38 cellular contexts compared by ENCODE assay signal in genomic region chr1:205923663-205924435, GRCh38. TPM values are rescaled to one million over a fixed set of nuclear protein-coding genes. Genes with fewer than 3 reads are reported as not detected.
DNase-seq lines count a peak whose midpoint lies in the region; ATAC-seq, FAIRE-seq and TF ChIP-seq lines count a peak whose summit lies in the region.
"Had no signal": no experiment of that assay in that cellular context is flagged by ENCODE, and none has a peak within 500 bp of the region (broad histone marks: within the 10 kb centered on the region; RNA-seq: fewer than 3 reads in every experiment).

No MANE protein-coding gene starts in this region.

- H3K9me3 ChIP-seq in RWPE2 (ENCODE audit: severe bottlenecking), result no peaks in the 10 kb centered on the region
- H3K9me3 ChIP-seq in stomach, result no peaks in the 10 kb centered on the region
- H3K9me3 ChIP-seq: ovary, SK-N-SH, tibial nerve had no signal

- H3K36me3 ChIP-seq in RWPE2 (ENCODE audit: low read depth) (no peaks in the 10 kb centered on the region), stomach (no peaks in the 10 kb centered on the region)
- H3K36me3 ChIP-seq: ovary, tibial nerve had no signal

- WGBS in stomach, 5 donors, result 77 to 92% (median 87%) methylated on average over 11 of the region's 11 CpGs

- peak; percentile 51 for DNase-seq in activated effector memory CD4-positive, alpha-beta T cell treated with anti-CD3 and anti-CD28 coated beads, Interleukin-2, amount 50 U/mL, for 16 hours
- DNase-seq in activated effector memory CD4-positive, alpha-beta T cell treated with Interleukin-2 at 50 U/mL for 16 hours, result no peak
- DNase-seq in RWPE2 (ENCODE audit: low spot score), result peak; percentile 27
- DNase-seq in mesenteric fat pad (ENCODE audit: low spot score), result peak; percentile 47
- DNase-seq in stomach, result peak; percentile 18
- no peak for DNase-seq in H54 (ENCODE audit: insufficient read length, low spot score)
- no peak for DNase-seq in GM12891 (ENCODE audit: insufficient read length, low spot score)
- DNase-seq: activated CD8-positive, alpha-beta T cell treated with anti-CD3 and anti-CD28 coated beads, Interleukin-2, amount 10 ng/mL, durations not matched to agents 7 days and 5 days; aorta; DND-41; effector CD4-positive, alpha-beta T cell; GF-D8; hippocampal formation; left cardiac atrium; NCI-H1436; NCI-H2081 treated with DMSO at 0.1 percent for 48 hours; NCI-H2227 treated with DMSO at 0.1 percent for 48 hours; NCI-H526; nephron progenitor cell; PC-9; SK-N-SH; stimulated activated CD4-positive, alpha-beta T cell treated with anti-CD3 and anti-CD28 coated beads, Interleukin-1b, Interleukin-23, amount 100 ng/mL, for 48 hours had no signal

- H3K4me1 ChIP-seq in RWPE2 (ENCODE audit: insufficient read depth, poor library complexity, severe bottlenecking), result peaks cover 4% of the 10 kb centered on the region
- peaks cover 0 to 3% (median 0%) of the 10 kb centered on the region in 4 donors for H3K4me1 ChIP-seq in stomach
- H3K4me1 ChIP-seq: tibial nerve had no signal

- no peak for TF ChIP-seq EP300 in stomach (IDR thresholded peaks at IDR 0.05)

- no peak overlapping the region for H3K27ac ChIP-seq in RWPE2 (ENCODE audit: poor library complexity, severe bottlenecking)
- H3K27ac ChIP-seq in stomach, result no peak overlapping the region
- H3K27ac ChIP-seq: ovary, PC-9, tibial nerve had no signal

- no peak overlapping the region for H3K4me3 ChIP-seq in RWPE2 (ENCODE audit: severe bottlenecking)
- no peak overlapping the region for H3K4me3 ChIP-seq in stomach
- H3K4me3 ChIP-seq: ovary, PC-9, smooth muscle cell, tibial nerve had no signal

- FAIRE-seq in H54 (lab: Jason Lieb, UNC) (no peak), GM12891 (lab: Jason Lieb, UNC) (no peak)
- FAIRE-seq: bronchial epithelial cell, colon, GM18507, GM19239, HTR-8/SVneo had no signal

- intact Hi-C loops in stomach (cut with DNase I; ENCODE audit: low total_unique reads), result loop anchor here (10.0 kb wide), 1 partner anchor 181 kb away; no protein-coding TSS in a partner anchor

- TF ChIP-seq CTCF in RWPE2 (IDR thresholded peaks at IDR 0.05; ENCODE audit: poor library complexity, severe bottlenecking), result no peak
- no peak for TF ChIP-seq CTCF in stomach (IDR thresholded peaks at IDR 0.05)

- ATAC-seq in RWPE2 (ENCODE audit: low read depth) (no peak), GM18502 (IDR thresholded peaks at IDR 0.05; ENCODE audit: poor library complexity, unreplicated experiment) (no peak)
- ATAC-seq: activated CD8-positive, alpha-beta T cell treated with anti-CD3 and anti-CD28 coated beads, Interleukin-2, amount 10 ng/mL, durations not matched to agents 7 days and 5 days; left cardiac atrium; Right ventricle myocardium inferior had no signal

- H3K27me3 ChIP-seq in RWPE2 (ENCODE audit: insufficient read depth, poor library complexity, severe bottlenecking) (no peaks in the 10 kb centered on the region), stomach (no peaks in the 10 kb centered on the region)
- H3K27me3 ChIP-seq: ovary, tibial nerve had no signal

- TF ChIP-seq POLR2A in stomach (IDR thresholded peaks at IDR 0.05), result no peak
- TF ChIP-seq POLR2A in H54 (IDR thresholded peaks at IDR 0.05; ENCODE audit: low read depth, low read length), result no peak
- TF ChIP-seq POLR2A in GM12891 (IDR thresholded peaks at IDR 0.05; ENCODE audit: low read depth, low read length), result no peak

TF ChIP-seq in GM12891, 5 proteins besides CTCF, POLR2A, EP300 and RAD21:
- TF ChIP-seq SPI1 (IDR thresholded peaks at IDR 0.05; ENCODE audit: low read depth, low read length), result no peak
- TF ChIP-seq POU2F2 (IDR thresholded peaks at IDR 0.05; ENCODE audit: low read depth, low read length), result no peak
- TF ChIP-seq PAX5 (IDR thresholded peaks at IDR 0.05; ENCODE audit: insufficient read depth, low read length, severe bottlenecking), result no peak
- no peak for TF ChIP-seq POLR2AphosphoS5 (IDR thresholded peaks at IDR 0.05; ENCODE audit: low read depth, low read length)
- TF ChIP-seq TAF1 (IDR thresholded peaks at IDR 0.05; ENCODE audit: low read depth, low read length), result no peak

RNA-seq across cellular contexts. Expression of gene SLC26A9, which starts 19.4 kb away (rescaled TPM):
- not detected for total RNA-seq in mesenteric fat pad
- total RNA-seq in stomach, result 10 to 100 TPM in 4 of 5 donors, not detected in 1; 30.0 to 63.0 (median 36.4) TPM
- 10 to 100 TPM in 1 of 3 donors, 1 to 10 TPM in 2; 7.9 to 13.3 (median 9.2) TPM for polyA plus RNA-seq in stomach
- 0.03 TPM for polyA plus RNA-seq in GM12891 (2012; ENCODE audit: low read depth, missing spikeins)
- total RNA-seq: A673; activated CD8-positive, alpha-beta T cell treated with anti-CD3 and anti-CD28 coated beads, Interleukin-2, amount 10 ng/mL, durations not matched to agents 7 days and 5 days; activated T-helper 2 cell treated with anti-CD3 and anti-CD28 coated beads, Interferon-gamma antibody, Interleukin-2, Interleukin-4, amounts not matched to agents 10 μg/mL and 5 μg/mL and 100 μg/mL, durations not matched to agents 14 hours and 24 hours and 36 hours; bronchial epithelial cell; epithelial cell of proximal tubule; H4; M059J; smooth muscle cell; T-helper 1 cell treated with Interleukin-12 subunit alpha and Interleukin-12 subunit beta and Interleukin-4 antibody, amounts not matched to agents 30 ng/mL and 1 ng/mL, for 36 hours; tibial nerve had no signal
- polyA plus RNA-seq: SK-N-SH, smooth muscle cell had no signal

Comparison
In these comparisons a context has a peak if more than half of its experiments do, and no peak if none do; other contexts are left out.
1. DNase-seq: peak in activated effector memory CD4-positive, alpha-beta T cell treated with anti-CD3 and anti-CD28 coated beads, Interleukin-2, amount 50 U/mL, for 16 hours (single experiment), RWPE2 (single experiment), mesenteric fat pad (single experiment) and stomach (single experiment); none in activated effector memory CD4-positive, alpha-beta T cell treated with Interleukin-2 at 50 U/mL for 16 hours (single experiment), H54 (single experiment) and GM12891 (single experiment).